ENCODE assay signal across 17 cellular contexts in genomic region chr15:60703196-60703933, GRCh38.
DNase-seq lines count a peak whose midpoint lies in the region; ATAC-seq, FAIRE-seq and TF ChIP-seq lines count a peak whose summit lies in the region.
"Had no signal": no experiment of that assay in that cellular context is flagged by ENCODE, and none has a peak within 500 bp of the region (broad histone marks: within the 10 kb centered on the region; RNA-seq: fewer than 3 reads in every experiment).

No MANE protein-coding gene starts in this region.

- peak overlapping the region in 5 of 7 donors; percentile 3 to 75 (median 9) for H3K4me3 Mint-ChIP-seq in CD8-positive, alpha-beta memory T cell
- H3K4me3 Mint-ChIP-seq in immature natural killer cell = peak overlapping the region in 1 of 5 donors; percentile 37
- H3K4me3 Mint-ChIP-seq: CD14-positive monocyte had no signal

- TF ChIP-seq CTCF in A549 (IDR thresholded peaks at IDR 0.05) = no peak
- TF ChIP-seq CTCF in WERI-Rb-1 (IDR thresholded peaks at IDR 0.05; ENCODE audit: low read depth, low read length) = no peak

- TF ChIP-seq EP300 in A549 (IDR thresholded peaks at IDR 0.05) = no peak

- H3K27ac Mint-ChIP-seq in CD8-positive, alpha-beta memory T cell = peak overlapping the region; percentile 35 to 92 (median 79)
- peak overlapping the region in 4 of 6 donors; percentile 35 to 58 (median 37) for H3K27ac Mint-ChIP-seq in immature natural killer cell
- H3K27ac Mint-ChIP-seq: CD14-positive monocyte had no signal

- no peaks in the 10 kb centered on the region for H3K4me1 ChIP-seq in A549
- peaks cover 11% of the 10 kb centered on the region for H3K4me1 ChIP-seq in CD8-positive, alpha-beta memory T cell (ENCODE audit: insufficient read depth, low read length)

- TF ChIP-seq RAD21 in A549 (conservative IDR thresholded peaks at IDR 0.05 in 1 of 2, IDR thresholded peaks at IDR 0.05 in 1 of 2) = no peak

- no peak overlapping the region for H3K27ac ChIP-seq in A549
- peak overlapping the region; percentile 5 for H3K27ac ChIP-seq in CD8-positive, alpha-beta memory T cell (ENCODE audit: low read depth, low read length)
- H3K27ac ChIP-seq in WERI-Rb-1 = peak overlapping the region; percentile 77

- peaks cover 0 to 10% (median 0%) of the 10 kb centered on the region in 3 donors for H3K36me3 Mint-ChIP-seq in CD8-positive, alpha-beta memory T cell
- peaks cover 0 to 4% (median 0%) of the 10 kb centered on the region in 3 donors for H3K36me3 Mint-ChIP-seq in immature natural killer cell
- H3K36me3 Mint-ChIP-seq: CD14-positive monocyte had no signal

- POLR2A ChIA-PET in A549 (lab: Yijun Ruan, JAX) = no interaction called here
- POLR2A ChIA-PET in CD8-positive, alpha-beta memory T cell (lab: Charles Lee) = no interaction called here

- CTCF ChIA-PET in A549 (lab: Yijun Ruan, JAX) = interaction anchor here (1.2 kb wide), 1 partner anchor 49 kb away, joined by 3 read pairs; no protein-coding TSS in a partner anchor
- CTCF ChIA-PET in CD8-positive, alpha-beta memory T cell (lab: Charles Lee) = interaction anchor here (1.3 kb wide), 1 partner anchor 31 kb away, joined by 9 read pairs; no protein-coding TSS in a partner anchor

- DNase-seq in A549 (ENCODE audit: low read depth in 1 of 2, low spot score in 1 of 2) = no peak
- DNase-seq in CD8-positive, alpha-beta memory T cell = no peak
- peak; percentile 82 for DNase-seq in WERI-Rb-1
- DNase-seq in immature natural killer cell = no peak
- DNase-seq in NCI-H345 treated with DMSO at 0.1 percent for 48 hours (lab: John Stamatoyannopoulos, UW; ENCODE audit: unreplicated experiment) = no peak
- no peak for DNase-seq in kidney tubule cell (ENCODE audit: low spot score)
- DNase-seq: AML-193, DMS79 treated with DMSO at 0.1 percent for 48 hours, GOT3, KBM-7, MV-4-11, NCI-H1417, NCI-H187 treated with DMSO at 0.1 percent for 48 hours, NCI-H446 had no signal

- H3K9me3 ChIP-seq in A549 (0 out of 3 replicates have a peak, but pooled peaks cover 2% of the 10 kb centered on the region), WERI-Rb-1 (ENCODE audit: severe bottlenecking) (no peaks in the 10 kb centered on the region)
- H3K9me3 ChIP-seq in CD8-positive, alpha-beta memory T cell (ENCODE audit: low read length) = no peaks in the 10 kb centered on the region

- ATAC-seq in A549 = no peak
- ATAC-seq in GM19351 (IDR thresholded peaks at IDR 0.05; ENCODE audit: unreplicated experiment) = no peak

- H3K27me3 ChIP-seq in CD8-positive, alpha-beta memory T cell (ENCODE audit: insufficient read depth, low read length, poor library complexity, severe bottlenecking) = no peaks in the 10 kb centered on the region
- no peaks in the 10 kb centered on the region for H3K27me3 ChIP-seq in WERI-Rb-1 (ENCODE audit: insufficient read depth, low read depth, severe bottlenecking)

- no peak overlapping the region for H3K4me2 ChIP-seq in A549

- 16% methylated on average over 6 of the region's 6 CpGs for WGBS in A549 (ENCODE audit: missing lambda C conversion rate)

- no peak overlapping the region for H3K4me3 ChIP-seq in A549
- no peak overlapping the region for H3K4me3 ChIP-seq in CD8-positive, alpha-beta memory T cell (ENCODE audit: low read length)
- no peak overlapping the region for H3K4me3 ChIP-seq in WERI-Rb-1 (ENCODE audit: low read depth, low read length)

- no peaks in the 10 kb centered on the region for H3K36me3 ChIP-seq in CD8-positive, alpha-beta memory T cell (ENCODE audit: insufficient read depth, low read length)
- no peaks in the 10 kb centered on the region for H3K36me3 ChIP-seq in WERI-Rb-1

- no peaks in the 10 kb centered on the region for H3K9me3 Mint-ChIP-seq in CD8-positive, alpha-beta memory T cell
- H3K9me3 Mint-ChIP-seq in immature natural killer cell = no peaks in the 10 kb centered on the region

- peak; percentile 74 for FAIRE-seq in A549 (lab: Jason Lieb, UNC)
- FAIRE-seq: G401.6 had no signal

- H3K27me3 Mint-ChIP-seq in CD8-positive, alpha-beta memory T cell = peaks cover 0 to 3% of the 10 kb centered on the region in 2 donors
- peaks cover 0 to 3% (median 0%) of the 10 kb centered on the region in 3 donors for H3K27me3 Mint-ChIP-seq in immature natural killer cell (ENCODE audit: low read depth in 3 of 3)

- TF ChIP-seq POLR2A in A549 (IDR thresholded peaks at IDR 0.05; ENCODE audit: low read length) = no peak

- H3K4me1 Mint-ChIP-seq in CD8-positive, alpha-beta memory T cell = peaks cover 28 to 65% (median 55%) of the 10 kb centered on the region in 3 donors
- H3K4me1 Mint-ChIP-seq in immature natural killer cell = peaks cover 15 to 18% of the 10 kb centered on the region in 2 donors
- H3K4me1 Mint-ChIP-seq: CD14-positive monocyte had no signal

TF ChIP-seq in A549, 52 proteins besides CTCF, POLR2A, EP300 and RAD21:
- no peak for TF ChIP-seq HOXA7 (CRISPR knock-in tag; IDR thresholded peaks at IDR 0.05)
- TF ChIP-seq NR3C1 (IDR thresholded peaks at IDR 0.05) = no peak
- no peak for TF ChIP-seq RFX5 (IDR thresholded peaks at IDR 0.05)
- no peak for TF ChIP-seq CHD2 (IDR thresholded peaks at IDR 0.05; ENCODE audit: low read length, partially characterized antibody)
- TF ChIP-seq RCOR1 (IDR thresholded peaks at IDR 0.05; ENCODE audit: low read depth, low read length) = no peak
- TF ChIP-seq, protein P1, sequence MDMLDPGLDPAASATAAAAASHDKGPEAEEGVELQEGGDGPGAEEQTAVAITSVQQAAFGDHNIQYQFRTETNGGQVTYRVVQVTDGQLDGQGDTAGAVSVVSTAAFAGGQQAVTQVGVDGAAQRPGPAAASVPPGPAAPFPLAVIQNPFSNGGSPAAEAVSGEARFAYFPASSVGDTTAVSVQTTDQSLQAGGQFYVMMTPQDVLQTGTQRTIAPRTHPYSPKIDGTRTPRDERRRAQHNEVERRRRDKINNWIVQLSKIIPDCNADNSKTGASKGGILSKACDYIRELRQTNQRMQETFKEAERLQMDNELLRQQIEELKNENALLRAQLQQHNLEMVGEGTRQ (IDR thresholded peaks at IDR 0.05) = no peak
- no peak for TF ChIP-seq EHMT2 (IDR thresholded peaks at IDR 0.05; ENCODE audit: low read depth)
- TF ChIP-seq, protein P2, sequence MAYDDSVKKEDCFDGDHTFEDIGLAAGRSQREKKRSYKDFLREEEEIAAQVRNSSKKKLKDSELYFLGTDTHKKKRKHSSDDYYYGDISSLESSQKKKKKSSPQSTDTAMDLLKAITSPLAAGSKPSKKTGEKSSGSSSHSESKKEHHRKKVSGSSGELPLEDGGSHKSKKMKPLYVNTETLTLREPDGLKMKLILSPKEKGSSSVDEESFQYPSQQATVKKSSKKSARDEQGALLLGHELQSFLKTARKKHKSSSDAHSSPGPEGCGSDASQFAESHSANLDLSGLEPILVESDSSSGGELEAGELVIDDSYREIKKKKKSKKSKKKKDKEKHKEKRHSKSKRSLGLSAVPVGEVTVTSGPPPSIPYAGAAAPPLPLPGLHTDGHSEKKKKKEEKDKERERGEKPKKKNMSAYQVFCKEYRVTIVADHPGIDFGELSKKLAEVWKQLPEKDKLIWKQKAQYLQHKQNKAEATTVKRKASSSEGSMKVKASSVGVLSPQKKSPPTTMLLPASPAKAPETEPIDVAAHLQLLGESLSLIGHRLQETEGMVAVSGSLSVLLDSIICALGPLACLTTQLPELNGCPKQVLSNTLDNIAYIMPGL (CRISPR knock-in tag; IDR thresholded peaks at IDR 0.05; ENCODE audit: borderline replicate concordance) = no peak
- TF ChIP-seq, protein P3, sequence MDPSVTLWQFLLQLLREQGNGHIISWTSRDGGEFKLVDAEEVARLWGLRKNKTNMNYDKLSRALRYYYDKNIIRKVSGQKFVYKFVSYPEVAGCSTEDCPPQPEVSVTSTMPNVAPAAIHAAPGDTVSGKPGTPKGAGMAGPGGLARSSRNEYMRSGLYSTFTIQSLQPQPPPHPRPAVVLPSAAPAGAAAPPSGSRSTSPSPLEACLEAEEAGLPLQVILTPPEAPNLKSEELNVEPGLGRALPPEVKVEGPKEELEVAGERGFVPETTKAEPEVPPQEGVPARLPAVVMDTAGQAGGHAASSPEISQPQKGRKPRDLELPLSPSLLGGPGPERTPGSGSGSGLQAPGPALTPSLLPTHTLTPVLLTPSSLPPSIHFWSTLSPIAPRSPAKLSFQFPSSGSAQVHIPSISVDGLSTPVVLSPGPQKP (IDR thresholded peaks at IDR 0.05; ENCODE audit: low read depth, low read length) = no peak
- no peak for TF ChIP-seq KDM5A (IDR thresholded peaks at IDR 0.05)
- no peak for TF ChIP-seq CEBPB (IDR thresholded peaks at IDR 0.05)
- TF ChIP-seq PBX3 (IDR thresholded peaks at IDR 0.05) = no peak

Comparison
In these comparisons a context has a peak if more than half of its experiments do, and no peak if none do; other contexts are left out.
1. H3K27ac ChIP-seq: peak in CD8-positive, alpha-beta memory T cell (single experiment) and WERI-Rb-1 (single experiment); none in A549 (0 of 2).